Comparison of ENCODE assay signal across 14 cellular contexts in the genomic region with DNA sequence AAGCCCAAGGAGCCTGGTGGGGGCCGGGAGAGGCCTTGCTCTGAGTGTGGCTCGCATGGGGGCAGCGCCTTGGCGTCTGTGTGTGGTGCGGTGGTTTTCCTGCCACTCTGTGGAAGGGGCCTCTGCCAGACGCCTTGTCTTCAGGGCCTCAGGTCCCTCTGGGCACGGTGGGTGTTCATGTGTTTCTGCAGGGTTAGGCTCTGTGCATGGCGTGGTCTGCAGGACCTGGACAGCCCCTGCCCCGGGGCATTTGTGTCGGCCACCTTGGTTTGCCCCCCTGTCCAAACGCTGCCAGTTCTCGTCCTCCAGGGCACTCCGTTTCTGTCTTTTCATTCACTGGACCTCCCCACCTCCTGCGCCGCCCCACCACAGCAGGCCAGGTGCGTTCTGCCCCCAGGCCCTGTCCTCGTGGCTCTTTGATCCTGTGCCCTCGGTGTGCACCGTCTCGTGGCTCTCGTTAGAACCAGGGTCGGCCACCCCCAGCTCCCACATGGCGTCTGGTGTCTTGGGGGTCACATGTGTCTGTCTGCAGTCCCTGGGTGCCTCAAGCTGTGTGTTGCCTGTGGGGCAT. TPM values are rescaled to one million over a fixed set of nuclear protein-coding genes. Genes with fewer than 3 reads are reported as not detected.
DNase-seq lines count a peak whose midpoint lies in the region; ATAC-seq and TF ChIP-seq lines count a peak whose summit lies in the region.
"Had no signal": no experiment of that assay in that cellular context is flagged by ENCODE, and none has a peak within 500 bp of the region (broad histone marks: within the 10 kb centered on the region; RNA-seq: fewer than 3 reads in every experiment).

No MANE protein-coding gene starts in this region.

- peak overlapping the region; percentile 77 to 95 (median 85) for H3K4me3 Mint-ChIP-seq in CD4-positive, CD25-positive, alpha-beta regulatory T cell
- peak overlapping the region; percentile 61 to 93 (median 86) for H3K4me3 Mint-ChIP-seq in naive thymus-derived CD8-positive, alpha-beta T cell

- 56 to 71% methylated on average over 15 to 23 of the region's 23 CpGs for WGBS in body of pancreas, 2 donors

- no peak for ATAC-seq in CD4-positive, CD25-positive, alpha-beta regulatory T cell (ENCODE audit: low read depth in 2 of 2)
- ATAC-seq in body of pancreas, result no peak
- ATAC-seq in naive thymus-derived CD8-positive, alpha-beta T cell, result peak; percentile 4 to 12
- ATAC-seq in HG03342 (IDR thresholded peaks at IDR 0.05; ENCODE audit: unreplicated experiment), result no peak
- no peak for ATAC-seq in Right ventricle myocardium superior (ENCODE audit: poor library complexity)

- CTCF ChIA-PET in GM10248 (lab: Yijun Ruan, JAX), result interaction anchor here (2.7 kb wide), 1 partner anchor 11 kb away, joined by 18 read pairs; no protein-coding TSS in a partner anchor

- no peaks in the 10 kb centered on the region for H3K36me3 ChIP-seq in CD4-positive, CD25-positive, alpha-beta regulatory T cell (ENCODE audit: control insufficient read depth, insufficient read depth, low read length)
- H3K36me3 ChIP-seq in body of pancreas (replicated peaks in 1 of 2; ENCODE audit: insufficient read depth in 1 of 2, low read depth in 2 of 2), result no peaks in the 10 kb centered on the region

- no peak for TF ChIP-seq CTCF in body of pancreas (IDR thresholded peaks at IDR 0.05)
- no peak for TF ChIP-seq CTCF in GM10248 (IDR thresholded peaks at IDR 0.05; ENCODE audit: control extremely low read depth, extremely low read depth, low read depth, missing control alignments)

- no peaks in the 10 kb centered on the region for H3K27me3 Mint-ChIP-seq in CD4-positive, CD25-positive, alpha-beta regulatory T cell
- peaks cover 0 to 2% (median 0%) of the 10 kb centered on the region in 5 donors for H3K27me3 Mint-ChIP-seq in naive thymus-derived CD8-positive, alpha-beta T cell

- H3K36me3 Mint-ChIP-seq in CD4-positive, CD25-positive, alpha-beta regulatory T cell, result peaks cover 21% of the 10 kb centered on the region
- H3K36me3 Mint-ChIP-seq in naive thymus-derived CD8-positive, alpha-beta T cell, result peaks cover 0 to 2% (median 0%) of the 10 kb centered on the region in 3 donors

- H3K27ac ChIP-seq in CD4-positive, CD25-positive, alpha-beta regulatory T cell (ENCODE audit: insufficient read depth, low read length, poor library complexity, severe bottlenecking), result peak overlapping the region; percentile 85
- H3K27ac ChIP-seq in body of pancreas, result peak overlapping the region; percentile 89 to 95 (median 92)
- H3K27ac ChIP-seq: parathyroid adenoma had no signal

- peaks cover 0 to 1% (median 0%) of the 10 kb centered on the region in 7 donors for H3K9me3 Mint-ChIP-seq in CD4-positive, CD25-positive, alpha-beta regulatory T cell
- no peaks in the 10 kb centered on the region for H3K9me3 Mint-ChIP-seq in naive thymus-derived CD8-positive, alpha-beta T cell

- no peaks in the 10 kb centered on the region for H3K27me3 ChIP-seq in CD4-positive, CD25-positive, alpha-beta regulatory T cell (ENCODE audit: control insufficient read depth, insufficient read depth, low read length)
- no peaks in the 10 kb centered on the region for H3K27me3 ChIP-seq in body of pancreas
- H3K27me3 ChIP-seq: dorsolateral prefrontal cortex had no signal

- H3K4me1 ChIP-seq in CD4-positive, CD25-positive, alpha-beta regulatory T cell (ENCODE audit: control insufficient read depth, insufficient read depth, low read length, poor library complexity, severe bottlenecking), result peaks cover 52% of the 10 kb centered on the region
- peaks cover 46% of the 10 kb centered on the region for H3K4me1 ChIP-seq in body of pancreas

- peaks cover 7 to 86% (median 54%) of the 10 kb centered on the region in 4 donors for H3K4me1 Mint-ChIP-seq in CD4-positive, CD25-positive, alpha-beta regulatory T cell
- peaks cover 49 to 87% (median 80%) of the 10 kb centered on the region in 4 donors for H3K4me1 Mint-ChIP-seq in naive thymus-derived CD8-positive, alpha-beta T cell

- POLR2A ChIA-PET in naive thymus-derived CD8-positive, alpha-beta T cell (lab: Charles Lee), result interaction anchor here (4.4 to 6.4 kb wide), 4 partner anchors 11 to 26 kb away, joined by 27 to 84 read pairs (median 39); no protein-coding TSS in a partner anchor
- POLR2A ChIA-PET in GM10248 (lab: Yijun Ruan, JAX), result no interaction called here

- no peak for DNase-seq in CD4-positive, CD25-positive, alpha-beta regulatory T cell
- DNase-seq in Jurkat, Clone E6-1 (ENCODE audit: low read depth, low spot score), result no peak
- DNase-seq in body of pancreas, result no peak
- DNase-seq in naive thymus-derived CD8-positive, alpha-beta T cell, result peak in 1 of 10 donors; percentile 59
- DNase-seq in H4 (ENCODE audit: low spot score), result no peak
- no peak for DNase-seq in GM10248 (ENCODE audit: extremely low spot score)
- no peak for DNase-seq in Right ventricle myocardium superior
- DNase-seq: amygdala, Kasumi-1, NCI-H2081 treated with DMSO at 0.1 percent for 48 hours had no signal

- intact Hi-C loops in body of pancreas (cut with DNase I) (no loop called here), Right ventricle myocardium superior (cut with DNase I) (no loop called here)

- H3K27ac Mint-ChIP-seq in CD4-positive, CD25-positive, alpha-beta regulatory T cell, result peak overlapping the region; percentile 98 to 100 (median 98)
- peak overlapping the region; percentile 96 to 100 (median 99) for H3K27ac Mint-ChIP-seq in naive thymus-derived CD8-positive, alpha-beta T cell

- H3K9me3 ChIP-seq in CD4-positive, CD25-positive, alpha-beta regulatory T cell (ENCODE audit: control insufficient read depth in 2 of 2, low read length in 2 of 2), result no peaks in the 10 kb centered on the region
- no peaks in the 10 kb centered on the region for H3K9me3 ChIP-seq in body of pancreas

- no peak overlapping the region for H3K4me3 ChIP-seq in CD4-positive, CD25-positive, alpha-beta regulatory T cell (ENCODE audit: low read depth, low read length)
- H3K4me3 ChIP-seq in Jurkat, Clone E6-1 (ENCODE audit: low read length), result peak overlapping the region; percentile 55
- no peak overlapping the region for H3K4me3 ChIP-seq in body of pancreas
- H3K4me3 ChIP-seq: dorsolateral prefrontal cortex had no signal

- no peak for TF ChIP-seq POLR2A in body of pancreas (IDR thresholded peaks at IDR 0.05)

RNA-seq across cellular contexts. Expression of gene ZNF750, which starts 43.7 kb away (rescaled TPM):
- not detected for total RNA-seq in CD4-positive, CD25-positive, alpha-beta regulatory T cell
- polyA plus RNA-seq in CD4-positive, CD25-positive, alpha-beta regulatory T cell, result under 1 TPM in 1 of 4 donors, not detected in 3; 0.07 TPM
- polyA plus RNA-seq in Jurkat, Clone E6-1 (2012; ENCODE audit: insufficient read depth, insufficient read length), result not detected
- total RNA-seq in body of pancreas, result not detected
- total RNA-seq in naive thymus-derived CD8-positive, alpha-beta T cell, result not detected
- polyA plus RNA-seq in naive thymus-derived CD8-positive, alpha-beta T cell, result not detected
- not detected in 2 replicates for total RNA-seq in H4 (2014; rRNA removed; shearing (Covaris generic))
- 0.13 TPM for total RNA-seq in Right ventricle myocardium superior
- total RNA-seq: liver had no signal

Comparison
In these comparisons a context has a peak if more than half of its experiments do, and no peak if none do; other contexts are left out.
1. ATAC-seq: peak in naive thymus-derived CD8-positive, alpha-beta T cell (2 of 2); none in CD4-positive, CD25-positive, alpha-beta regulatory T cell (0 of 2), body of pancreas (single experiment), HG03342 (single experiment) and Right ventricle myocardium superior (single experiment).